ENCODE assay signal across 18 cellular contexts in genomic region chr15:25372298-25372697, GRCh38.
DNase-seq lines count a peak whose midpoint lies in the region; ATAC-seq, FAIRE-seq and TF ChIP-seq lines count a peak whose summit lies in the region.
"Had no signal": no experiment of that assay in that cellular context is flagged by ENCODE, and none has a peak within 500 bp of the region (broad histone marks: within the 10 kb centered on the region; RNA-seq: fewer than 3 reads in every experiment).

No MANE protein-coding gene starts in this region.

- POLR2A ChIA-PET in HepG2 (lab: Yijun Ruan, JAX) = no interaction called here

- no peak overlapping the region for H3K4me2 ChIP-seq in HepG2 (ENCODE audit: low read depth, low read length)

- TF ChIP-seq POLR2A in right lobe of liver (IDR thresholded peaks at IDR 0.05) (no peak), HepG2 (IDR thresholded peaks at IDR 0.05; ENCODE audit: insufficient read depth in 1 of 2, low read depth in 2 of 2, low read length in 2 of 2) (no peak)

- peaks cover 10% of the 10 kb centered on the region for H4K20me1 ChIP-seq in HepG2 (ENCODE audit: insufficient read depth, low read length)

- WGBS in right lobe of liver (ENCODE audit: insufficient coverage, low coverage, low lambda C conversion rate, missing lambda C conversion rate) = 63% methylated on average over 1 of the region's 1 CpG
- 96% methylated on average over 1 of the region's 1 CpG for WGBS in HepG2 (ENCODE audit: low lambda C conversion rate)

- H3K36me3 ChIP-seq in right lobe of liver (peaks cover 0 to 29% (median 0%) of the 10 kb centered on the region in 4 donors), HepG2 (replicated peaks in 1 of 2; ENCODE audit: control insufficient read depth in 1 of 2, insufficient read depth in 2 of 2, low read length in 2 of 2) (peaks cover 10 to 55% of the 10 kb centered on the region in 2 experiments; a peak in 4 of 5 replicates)

- FAIRE-seq in HepG2 (lab: Jason Lieb, UNC) = no peak
- FAIRE-seq: colon had no signal

- peaks cover 2% of the 10 kb centered on the region for H3K79me2 ChIP-seq in HepG2 (ENCODE audit: insufficient read depth, low read length)

- DNase-seq in right lobe of liver (no peak), HepG2 (ENCODE audit: low spot score) (no peak), astrocyte of the hippocampus (ENCODE audit: low read depth, low spot score) (peak; percentile 58), foreskin fibroblast (peak; percentile 31 to 61), NCI-H446 (lab: John Stamatoyannopoulos, UW) (no peak), pons (ENCODE audit: low spot score) (no peak)
- DNase-seq in activated effector memory CD4-positive, alpha-beta T cell treated with anti-CD3 and anti-CD28 coated beads, Interleukin-2, amount 50 U/mL, for 16 hours = no peak
- DNase-seq: Calu3, left ventricle myocardium inferior, MM.1S, NCI-H2081 treated with DMSO at 0.1 percent for 48 hours, NCI-H526 treated with DMSO at 0.1 percent for 48 hours, T-helper 17 cell, testis had no signal

- H3K4me3 ChIP-seq in right lobe of liver (no peak overlapping the region), HepG2 (replicated peaks in 1 of 3; ENCODE audit: insufficient read depth in 1 of 3, low read depth in 2 of 3, low read length in 3 of 3) (no peak overlapping the region), foreskin fibroblast (ENCODE audit: low read depth in 1 of 2, low read length in 2 of 2) (no peak overlapping the region)
- H3K4me3 ChIP-seq: left ventricle myocardium inferior, testis had no signal

- in situ Hi-C loops in HepG2 (cut with HindIII; ENCODE audit: extremely low pct_ligation_motif_present, low pct_unique_long_range_greater_than_20kb) = loop anchor here (10.0 kb wide), 1 partner anchor 63 kb away; the partner anchor contains the start of gene UBE3A

- H3K9ac ChIP-seq in HepG2 (ENCODE audit: insufficient read depth, low read depth, low read length) = no peak overlapping the region

- H3K4me1 ChIP-seq in right lobe of liver (peaks cover 0 to 10% (median 0%) of the 10 kb centered on the region in 4 donors), HepG2 (ENCODE audit: insufficient read depth, low read length) (peaks cover 17% of the 10 kb centered on the region)
- H3K4me1 ChIP-seq: testis had no signal

- H3K27ac ChIP-seq in right lobe of liver = no peak overlapping the region
- no peak overlapping the region for H3K27ac ChIP-seq in HepG2 (ENCODE audit: extremely low read length, insufficient read depth, low read length)
- H3K27ac ChIP-seq: left ventricle myocardium inferior, RWPE1, testis had no signal

- TF ChIP-seq EP300 in HepG2 (IDR thresholded peaks at IDR 0.05; ENCODE audit: low read depth in 2 of 2, low read length in 2 of 2) = no peak
- TF ChIP-seq EP300 in HepG2 (CRISPR knock-in tag; IDR thresholded peaks at IDR 0.05; ENCODE audit: borderline replicate concordance) = no peak

- ATAC-seq in right lobe of liver (peak; percentile 46 to 94 (median 66)), HepG2 (no peak), GM18873 (IDR thresholded peaks at IDR 0.05; ENCODE audit: low FRiP score, unreplicated experiment) (no peak)
- ATAC-seq: esophagus mucosa, T-helper 17 cell had no signal

- BruUV-seq in HepG2 (replicated peaks; lab: Mats Ljungman, UMichigan) = no TSS peak

- no peaks in the 10 kb centered on the region for H3K9me3 ChIP-seq in right lobe of liver
- no peaks in the 10 kb centered on the region for H3K9me3 ChIP-seq in HepG2 (ENCODE audit: low read length)
- H3K9me3 ChIP-seq: left ventricle myocardium inferior, testis had no signal

- intact Hi-C loops in right lobe of liver (cut with DNase I) (no loop called here), HepG2 (cut with micrococcal nuclease; ENCODE audit: unreplicated experiment) (loop anchor here (5.0 to 10.0 kb wide), 2 partner anchors 63 to 1800 kb away; partner anchors contain the start of gene UBE3A)

- H3K27me3 ChIP-seq in right lobe of liver = no peaks in the 10 kb centered on the region
- H3K27me3 ChIP-seq in HepG2 (ENCODE audit: control insufficient read depth in 1 of 2, insufficient read depth in 2 of 2, low read length in 2 of 2) = no peaks in the 10 kb centered on the region
- H3K27me3 ChIP-seq: testis had no signal

- TF ChIP-seq CTCF in right lobe of liver (IDR thresholded peaks at IDR 0.05) (no peak), HepG2 (CRISPR knock-in tag; IDR thresholded peaks at IDR 0.05) (no peak), foreskin fibroblast (IDR thresholded peaks at IDR 0.05; ENCODE audit: low read depth, low read length) (no peak)

- no peak for TF ChIP-seq RAD21 in HepG2 (CRISPR knock-in tag; IDR thresholded peaks at IDR 0.05)

- H2AFZ ChIP-seq in HepG2 (ENCODE audit: low read length) = no peak overlapping the region

- CTCF ChIA-PET in HepG2 (lab: Yijun Ruan, JAX; ENCODE audit: low intra/inter-chr PET ratio, low total read pairs) = no interaction called here

TF ChIP-seq in HepG2, 621 proteins besides CTCF, POLR2A, EP300 and RAD21:
- TF ChIP-seq RFXAP (CRISPR knock-in tag; IDR thresholded peaks at IDR 0.05; ENCODE audit: borderline replicate concordance) = no peak
- TF ChIP-seq KDM2A (CRISPR knock-in tag; IDR thresholded peaks at IDR 0.05; ENCODE audit: borderline replicate concordance, low read depth) = no peak
- no peak for TF ChIP-seq ZNF550 (CRISPR knock-in tag; IDR thresholded peaks at IDR 0.05; ENCODE audit: borderline replicate concordance)
- no peak for TF ChIP-seq ASH2L (IDR thresholded peaks at IDR 0.05; ENCODE audit: insufficient read length, low read depth, low read length)
- no peak for TF ChIP-seq ZNF616 (CRISPR knock-in tag; IDR thresholded peaks at IDR 0.05; ENCODE audit: low read depth)
- TF ChIP-seq, protein P1, sequence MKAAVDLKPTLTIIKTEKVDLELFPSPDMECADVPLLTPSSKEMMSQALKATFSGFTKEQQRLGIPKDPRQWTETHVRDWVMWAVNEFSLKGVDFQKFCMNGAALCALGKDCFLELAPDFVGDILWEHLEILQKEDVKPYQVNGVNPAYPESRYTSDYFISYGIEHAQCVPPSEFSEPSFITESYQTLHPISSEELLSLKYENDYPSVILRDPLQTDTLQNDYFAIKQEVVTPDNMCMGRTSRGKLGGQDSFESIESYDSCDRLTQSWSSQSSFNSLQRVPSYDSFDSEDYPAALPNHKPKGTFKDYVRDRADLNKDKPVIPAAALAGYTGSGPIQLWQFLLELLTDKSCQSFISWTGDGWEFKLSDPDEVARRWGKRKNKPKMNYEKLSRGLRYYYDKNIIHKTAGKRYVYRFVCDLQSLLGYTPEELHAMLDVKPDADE (CRISPR knock-in tag; IDR thresholded peaks at IDR 0.05) = no peak
- TF ChIP-seq TBX2 (CRISPR knock-in tag; IDR thresholded peaks at IDR 0.05; ENCODE audit: borderline replicate concordance) = no peak

Comparison
In these comparisons a context has a peak if more than half of its experiments do, and no peak if none do; other contexts are left out.
1. ATAC-seq: peak in right lobe of liver (4 of 4); none in HepG2 (single experiment) and GM18873 (single experiment).
2. DNase-seq: peak in astrocyte of the hippocampus (single experiment) and foreskin fibroblast (2 of 2); none in right lobe of liver (0 of 3), HepG2 (single experiment), NCI-H446 (0 of 2), activated effector memory CD4-positive, alpha-beta T cell treated with anti-CD3 and anti-CD28 coated beads, Interleukin-2, amount 50 U/mL, for 16 hours (single experiment) and pons (single experiment).